Comparison of ENCODE assay signal across 9 cellular contexts in the genomic region with DNA sequence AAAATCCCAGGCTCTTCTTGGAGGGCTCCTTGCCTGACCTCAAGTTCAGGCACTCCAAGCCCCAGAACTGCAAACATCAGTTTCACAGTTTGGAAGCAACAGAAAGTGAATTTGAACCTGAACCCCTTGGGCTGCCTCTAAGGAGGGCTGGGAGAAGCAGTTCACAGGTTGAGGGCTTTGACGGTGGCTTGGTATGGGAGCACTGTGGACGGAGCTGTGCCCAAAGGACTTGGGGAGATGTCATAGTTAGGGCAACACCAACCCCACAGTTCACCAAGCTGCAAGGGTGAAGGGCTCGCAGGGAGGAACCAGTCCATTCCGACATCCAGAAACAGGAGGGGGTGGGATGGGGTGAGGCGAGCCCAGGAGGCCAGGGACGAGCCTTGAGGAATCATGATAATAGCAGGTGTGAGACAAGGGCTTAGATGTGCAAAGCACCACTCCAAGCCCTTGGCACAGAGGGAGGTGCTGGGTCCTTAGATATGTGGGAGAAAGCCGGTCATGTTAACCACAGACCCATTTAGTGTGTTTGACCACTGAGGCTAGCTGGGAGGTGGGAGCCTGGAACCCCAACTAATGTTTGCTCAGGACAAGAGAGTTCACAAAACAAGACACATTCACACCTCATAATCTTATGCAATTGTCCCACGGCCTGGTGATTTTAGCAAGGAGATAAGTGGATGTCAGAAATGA. TPM values are rescaled to one million over a fixed set of nuclear protein-coding genes. Genes with fewer than 3 reads are reported as not detected.
A peak's percentile ranks its signal among the peaks of the same experiment; 100 is the strongest.
DNase-seq lines count a peak whose midpoint lies in the region; ATAC-seq and TF ChIP-seq lines count a peak whose summit lies in the region.
"Had no signal": no experiment of that assay in that cellular context is flagged by ENCODE, and none has a peak within 500 bp of the region (broad histone marks: within the 10 kb centered on the region; RNA-seq: fewer than 3 reads in every experiment).

No MANE protein-coding gene starts in this region.

- H3K9me3 Mint-ChIP-seq in Caco-2 (ENCODE audit: unreplicated experiment) (no peaks in the 10 kb centered on the region), progenitor cell of endocrine pancreas (ENCODE audit: low read depth) (peaks cover 4% of the 10 kb centered on the region)

- intact Hi-C loops in Caco-2 (cut with micrococcal nuclease; ENCODE audit: unreplicated experiment), result loop anchor here (5.0 to 10.0 kb wide), 2 partner anchors 192 to 570 kb away; no protein-coding TSS in a partner anchor
- intact Hi-C loops in Panc1 (cut with micrococcal nuclease; ENCODE audit: unreplicated experiment), result no loop called here

- H3K4me3 ChIP-seq in Caco-2 (ENCODE audit: low read depth, low read length), result no peak overlapping the region
- peak overlapping the region; percentile 89 to 97; a peak in 3 of 4 replicates for H3K4me3 ChIP-seq in Panc1 (ENCODE audit: low read depth in 2 of 2, low read length in 2 of 2)
- no peak overlapping the region for H3K4me3 ChIP-seq in epithelial cell of esophagus (ENCODE audit: low read length)
- H3K4me3 ChIP-seq in SJCRH30, result no peak overlapping the region

- H3K27me3 Mint-ChIP-seq in Caco-2 (ENCODE audit: insufficient read depth, unreplicated experiment) (no peaks in the 10 kb centered on the region), progenitor cell of endocrine pancreas (peaks cover 15% of the 10 kb centered on the region)
- H3K27me3 Mint-ChIP-seq: stimulated activated naive CD8-positive, alpha-beta T cell treated with anti-CD3 and anti-CD28 coated beads, Interleukin-15, Interleukin-2, amounts not matched to agents 100 ng/mL and 50 ng/mL, for 24 hours had no signal

- no peak for TF ChIP-seq CTCF in Caco-2 (IDR thresholded peaks at IDR 0.05; ENCODE audit: insufficient read depth in 1 of 2, low read depth in 1 of 2, low read length in 1 of 2, severe bottlenecking in 1 of 2, unreplicated experiment in 1 of 2)
- no peak for TF ChIP-seq CTCF in Panc1 (IDR thresholded peaks at IDR 0.05)
- no peak for TF ChIP-seq CTCF in epithelial cell of esophagus (IDR thresholded peaks at IDR 0.05; ENCODE audit: insufficient read depth, low read depth, low read length, missing control alignments)
- TF ChIP-seq CTCF in progenitor cell of endocrine pancreas (IDR thresholded peaks at IDR 0.05; ENCODE audit: unreplicated experiment), result no peak

- peaks cover 38% of the 10 kb centered on the region for H3K4me1 Mint-ChIP-seq in Caco-2 (ENCODE audit: low read depth, unreplicated experiment)
- H3K4me1 Mint-ChIP-seq in progenitor cell of endocrine pancreas (ENCODE audit: low read depth), result peaks cover 20% of the 10 kb centered on the region

- POLR2A ChIA-PET in Caco-2 (lab: Charles Lee), result interaction anchor here (0.5 kb wide), 1 partner anchor 343 kb away, joined by 4 read pairs; no protein-coding TSS in a partner anchor
- POLR2A ChIA-PET in Panc1 (lab: Charles Lee), result no interaction called here

- no peaks in the 10 kb centered on the region for H3K9me3 ChIP-seq in Caco-2
- H3K9me3 ChIP-seq in Panc1 (ENCODE audit: control insufficient read depth, insufficient read depth, low read depth, low read length), result no peaks in the 10 kb centered on the region
- no peaks in the 10 kb centered on the region for H3K9me3 ChIP-seq in SJCRH30 (replicated peaks)

- CTCF ChIA-PET in Caco-2 (lab: Charles Lee) (interaction anchor here (1.0 kb wide), 1 partner anchor 16 kb away, joined by 4 read pairs; no protein-coding TSS in a partner anchor), Panc1 (lab: Charles Lee) (interaction anchor here (0.5 kb wide), 1 partner anchor 187 kb away, joined by 4 read pairs; no protein-coding TSS in a partner anchor)

- H3K27ac Mint-ChIP-seq in Caco-2 (ENCODE audit: unreplicated experiment) (peak overlapping the region; percentile 99), progenitor cell of endocrine pancreas (peak overlapping the region; percentile 45)

- no TSS peak for BruUV-seq in Caco-2 (replicated peaks; lab: Mats Ljungman, UMichigan)
- BruUV-seq in Panc1 (replicated peaks; lab: Mats Ljungman, UMichigan), result no TSS peak

- peaks cover 76% of the 10 kb centered on the region for H3K36me3 Mint-ChIP-seq in Caco-2 (ENCODE audit: insufficient read depth, unreplicated experiment)
- H3K36me3 Mint-ChIP-seq in progenitor cell of endocrine pancreas (ENCODE audit: insufficient read depth), result peaks cover 3% of the 10 kb centered on the region

- peaks cover 2% of the 10 kb centered on the region; the same call in 1 of the 2 replicates for H3K36me3 ChIP-seq in Caco-2 (ENCODE audit: control insufficient read depth, insufficient read depth, low read length)
- H3K36me3 ChIP-seq in Panc1 (ENCODE audit: control insufficient read depth, insufficient read depth, low read length), result peaks cover 2% of the 10 kb centered on the region; the same call in 1 of the 2 replicates
- no peaks in the 10 kb centered on the region for H3K36me3 ChIP-seq in SJCRH30

- in situ Hi-C loops in Panc1 (cut with HindIII; ENCODE audit: low pct_unique_long_range_greater_than_20kb, low sequenced_read_pairs), result no loop called here

- no peak for ATAC-seq in Panc1

- no peaks in the 10 kb centered on the region for H3K27me3 ChIP-seq in Caco-2 (replicated peaks; ENCODE audit: control insufficient read depth, insufficient read depth, low read length)
- no peaks in the 10 kb centered on the region for H3K27me3 ChIP-seq in Panc1 (ENCODE audit: control insufficient read depth, insufficient read depth, low read length)
- H3K27me3 ChIP-seq in SJCRH30, result no peaks in the 10 kb centered on the region

- H3K27ac ChIP-seq in Panc1 (ENCODE audit: low read length) (peak overlapping the region; percentile 97), SJCRH30 (no peak overlapping the region)

- H3K4me3 Mint-ChIP-seq in Caco-2 (ENCODE audit: unreplicated experiment), result peak overlapping the region; percentile 94
- H3K4me3 Mint-ChIP-seq in progenitor cell of endocrine pancreas (ENCODE audit: low read depth), result peak overlapping the region; percentile 14

- H3K4me1 ChIP-seq in Caco-2 (peaks cover 21% of the 10 kb centered on the region), Panc1 (ENCODE audit: control insufficient read depth, insufficient read depth, low read length) (peaks cover 30% of the 10 kb centered on the region), SJCRH30 (peaks cover 5% of the 10 kb centered on the region; the same call in 1 of the 2 replicates)

- no peak for DNase-seq in Caco-2
- DNase-seq in Panc1 (ENCODE audit: low read depth, low spot score), result no peak
- peak; percentile 31 for DNase-seq in epithelial cell of esophagus (ENCODE audit: low read depth)
- DNase-seq in progenitor cell of endocrine pancreas (ENCODE audit: low spot score, unreplicated experiment), result no peak
- DNase-seq in SJCRH30, result no peak
- no peak for DNase-seq in inferior parietal cortex (ENCODE audit: extremely low spot score)
- no peak for DNase-seq in GM19238 (ENCODE audit: insufficient read length, low spot score)
- no peak for DNase-seq in stimulated activated CD8-positive, alpha-beta memory T cell treated with anti-CD3 and anti-CD28 coated beads, Interleukin-4, amount 100 ng/mL, for 48 hours

RNA-seq across cellular contexts. Expression of gene CEBPB, which starts 4.3 kb away (rescaled TPM):
- total RNA-seq in Caco-2 (2022) (160 and 183 TPM in 2 replicates), Panc1 (2021; ENCODE audit: unreplicated experiment) (52.1 TPM), progenitor cell of endocrine pancreas (19.6 and 21.3 TPM in 2 replicates)
- 80.9 TPM for polyA plus RNA-seq in Panc1 (2012; ENCODE audit: insufficient read length)
- 6.6 and 9.3 TPM in 2 replicates for total RNA-seq in SJCRH30 (2014; rRNA removed; shearing (Covaris generic))

RNA-seq across cellular contexts. Expression of gene PEDS1, which starts 41.5 kb away (rescaled TPM):
- 78.3 and 84.1 TPM in 2 replicates for total RNA-seq in Caco-2 (2022)
- 88.9 TPM for total RNA-seq in Panc1 (2021; ENCODE audit: unreplicated experiment)
- polyA plus RNA-seq in Panc1 (2012; ENCODE audit: insufficient read length), result 209 TPM
- total RNA-seq in progenitor cell of endocrine pancreas, result 26.0 and 31.0 TPM in 2 replicates
- total RNA-seq in SJCRH30 (2014; rRNA removed; shearing (Covaris generic)), result 67.7 TPM in 2 replicates

Comparison
In these comparisons a context has a peak if more than half of its experiments do, and no peak if none do; other contexts are left out.
1. H3K4me3 ChIP-seq: peak in Panc1 (2 of 2); none in Caco-2 (single experiment), epithelial cell of esophagus (single experiment) and SJCRH30 (single experiment).